Comparison of ENCODE assay signal across 18 cellular contexts in the genomic region with DNA sequence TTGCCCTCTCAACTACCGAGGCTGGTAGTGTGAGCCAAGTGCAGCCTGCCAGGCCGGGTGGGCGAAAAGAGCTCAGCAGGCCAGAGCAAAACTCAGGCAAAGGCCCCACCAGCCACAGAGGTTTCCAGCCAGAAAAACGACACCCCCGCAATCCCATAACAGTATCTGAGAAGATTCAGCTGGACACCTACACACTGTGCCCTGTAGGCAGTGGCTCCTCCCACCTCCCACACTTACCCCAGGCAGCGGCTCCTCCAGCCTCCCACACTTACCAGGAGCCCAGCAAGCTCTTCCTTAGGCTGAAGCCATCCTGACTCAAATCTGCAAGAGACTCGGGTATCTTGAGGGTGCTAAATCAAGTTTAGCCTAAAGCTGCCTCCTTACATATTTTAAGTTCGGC. TPM values are rescaled to one million over a fixed set of nuclear protein-coding genes. Genes with fewer than 3 reads are reported as not detected.
A peak's percentile ranks its signal among the peaks of the same experiment; 100 is the strongest.
DNase-seq lines count a peak whose midpoint lies in the region; ATAC-seq, FAIRE-seq and TF ChIP-seq lines count a peak whose summit lies in the region.
"Had no signal": no experiment of that assay in that cellular context is flagged by ENCODE, and none has a peak within 500 bp of the region (broad histone marks: within the 10 kb centered on the region; RNA-seq: fewer than 3 reads in every experiment).

No MANE protein-coding gene starts in this region.

- CTCF ChIA-PET in activated CD8-positive, alpha-beta T cell treated with anti-CD3 and anti-CD28 coated beads for 36 hours (lab: Charles Lee), result no interaction called here
- CTCF ChIA-PET in activated CD8-positive, alpha-beta T cell treated with anti-CD3 and anti-CD28 coated beads, Interleukin-2, amount 10 ng/mL, durations not matched to agents 7 days and 5 days (lab: Charles Lee), result no interaction called here
- CTCF ChIA-PET in K562 (lab: Yijun Ruan, JAX; ENCODE audit: low intra/inter-chr PET ratio), result no interaction called here

- H3K9me3 ChIP-seq in K562 (replicated peaks; ENCODE audit: control insufficient read depth, insufficient read depth, low read depth, low read length), result no peaks in the 10 kb centered on the region
- H3K9me3 ChIP-seq in adrenal gland (replicated peaks in 1 of 3), result no peaks in the 10 kb centered on the region
- H3K9me3 ChIP-seq in T-helper 17 cell (ENCODE audit: control insufficient read depth, low read length, poor library complexity, severe bottlenecking), result no peaks in the 10 kb centered on the region

- no peak overlapping the region for H3K4me2 ChIP-seq in K562 (ENCODE audit: insufficient read depth, low read length)

- no peak overlapping the region for H3K4me3 Mint-ChIP-seq in activated CD8-positive, alpha-beta T cell treated with anti-CD3 and anti-CD28 coated beads for 36 hours
- no peak overlapping the region for H3K4me3 Mint-ChIP-seq in activated CD8-positive, alpha-beta T cell treated with anti-CD3 and anti-CD28 coated beads, Interleukin-2, amount 10 ng/mL, durations not matched to agents 7 days and 5 days
- no peak overlapping the region for H3K4me3 Mint-ChIP-seq in nephron progenitor cell
- H3K4me3 Mint-ChIP-seq in immature natural killer cell, result no peak overlapping the region
- no peak overlapping the region for H3K4me3 Mint-ChIP-seq in T-helper 17 cell

- H3K9ac ChIP-seq in K562 (ENCODE audit: insufficient read depth in 1 of 2, low read depth in 2 of 2, low read length in 2 of 2), result no peak overlapping the region

- H3K36me3 Mint-ChIP-seq in activated CD8-positive, alpha-beta T cell treated with anti-CD3 and anti-CD28 coated beads for 36 hours (ENCODE audit: low read depth), result no peaks in the 10 kb centered on the region
- H3K36me3 Mint-ChIP-seq in activated CD8-positive, alpha-beta T cell treated with anti-CD3 and anti-CD28 coated beads, Interleukin-2, amount 10 ng/mL, durations not matched to agents 7 days and 5 days (ENCODE audit: low read depth), result no peaks in the 10 kb centered on the region
- peaks cover 29% of the 10 kb centered on the region for H3K36me3 Mint-ChIP-seq in nephron progenitor cell (ENCODE audit: low read depth)
- no peaks in the 10 kb centered on the region for H3K36me3 Mint-ChIP-seq in immature natural killer cell
- peaks cover 5% of the 10 kb centered on the region for H3K36me3 Mint-ChIP-seq in T-helper 17 cell (ENCODE audit: low read depth)

- ATAC-seq in activated CD8-positive, alpha-beta T cell treated with anti-CD3 and anti-CD28 coated beads for 36 hours, result peak; percentile 13
- no peak for ATAC-seq in activated CD8-positive, alpha-beta T cell treated with anti-CD3 and anti-CD28 coated beads, Interleukin-2, amount 10 ng/mL, durations not matched to agents 7 days and 5 days
- ATAC-seq in K562, result peak; percentile 70
- no peak for ATAC-seq in T-helper 17 cell

- no peak for TF ChIP-seq CTCF in activated CD8-positive, alpha-beta T cell treated with anti-CD3 and anti-CD28 coated beads for 36 hours (IDR thresholded peaks at IDR 0.05)
- TF ChIP-seq CTCF in K562 (IDR thresholded peaks at IDR 0.05 in 2 of 3, conservative IDR thresholded peaks at IDR 0.05 in 1 of 3; ENCODE audit: insufficient read depth in 2 of 3, low read depth in 1 of 3, low read length in 3 of 3), result no peak
- no peak for TF ChIP-seq CTCF in nephron progenitor cell (IDR thresholded peaks at IDR 0.05)
- TF ChIP-seq CTCF in adrenal gland (IDR thresholded peaks at IDR 0.05), result no peak

- no peak overlapping the region for H3K27ac Mint-ChIP-seq in activated CD8-positive, alpha-beta T cell treated with anti-CD3 and anti-CD28 coated beads for 36 hours
- no peak overlapping the region for H3K27ac Mint-ChIP-seq in activated CD8-positive, alpha-beta T cell treated with anti-CD3 and anti-CD28 coated beads, Interleukin-2, amount 10 ng/mL, durations not matched to agents 7 days and 5 days
- H3K27ac Mint-ChIP-seq in nephron progenitor cell (peak overlapping the region; percentile 88), immature natural killer cell (no peak overlapping the region), T-helper 17 cell (no peak overlapping the region)

- H3K27me3 ChIP-seq in K562 (ENCODE audit: control insufficient read depth in 2 of 2, insufficient read depth in 2 of 2, low read length in 2 of 2), result peaks cover 20 to 36% of the 10 kb centered on the region in 2 experiments
- no peaks in the 10 kb centered on the region for H3K27me3 ChIP-seq in adrenal gland

- H3K4me1 ChIP-seq in K562 (replicated peaks in 1 of 2; ENCODE audit: control insufficient read depth in 2 of 2, insufficient read depth in 2 of 2, low read length in 2 of 2) (peaks cover 5 to 14% of the 10 kb centered on the region in 2 experiments; a peak in 3 of 5 replicates), adrenal gland (replicated peaks in 1 of 2) (peaks cover 6 to 7% of the 10 kb centered on the region in 2 donors)

- POLR2A ChIA-PET in activated CD8-positive, alpha-beta T cell treated with anti-CD3 and anti-CD28 coated beads for 36 hours (lab: Charles Lee), result interaction anchor here (0.7 kb wide), 1 partner anchor 11 kb away, joined by 3 read pairs; no protein-coding TSS in a partner anchor
- POLR2A ChIA-PET in activated CD8-positive, alpha-beta T cell treated with anti-CD3 and anti-CD28 coated beads, Interleukin-2, amount 10 ng/mL, durations not matched to agents 7 days and 5 days (lab: Charles Lee), result no interaction called here
- POLR2A ChIA-PET in K562 (lab: Yijun Ruan, JAX), result interaction anchor here (1.2 kb wide), 1 partner anchor 15 kb away, joined by 6 read pairs; a partner anchor contains a TSS

- no peaks in the 10 kb centered on the region for H3K27me3 Mint-ChIP-seq in activated CD8-positive, alpha-beta T cell treated with anti-CD3 and anti-CD28 coated beads for 36 hours
- no peaks in the 10 kb centered on the region for H3K27me3 Mint-ChIP-seq in activated CD8-positive, alpha-beta T cell treated with anti-CD3 and anti-CD28 coated beads, Interleukin-2, amount 10 ng/mL, durations not matched to agents 7 days and 5 days (ENCODE audit: low read depth)
- H3K27me3 Mint-ChIP-seq in nephron progenitor cell (ENCODE audit: low read depth, poor library complexity) (peaks cover 7% of the 10 kb centered on the region), immature natural killer cell (ENCODE audit: low read depth in 3 of 3) (peaks cover 8 to 22% (median 10%) of the 10 kb centered on the region in 3 donors), T-helper 17 cell (peaks cover 45% of the 10 kb centered on the region)

- no peak for TF ChIP-seq EP300 in K562 (IDR thresholded peaks at IDR 0.05; ENCODE audit: low read length)

- H3K4me3 ChIP-seq in K562, result no peak overlapping the region
- H3K4me3 ChIP-seq in adrenal gland, result no peak overlapping the region

- no peak overlapping the region for H2AFZ ChIP-seq in K562 (ENCODE audit: low read depth, low read length)

- no peaks in the 10 kb centered on the region for H4K20me1 ChIP-seq in K562 (replicated peaks; ENCODE audit: control insufficient read depth, insufficient read depth, low read length)

- H3K27ac ChIP-seq in K562 (ENCODE audit: extremely low read depth, low read depth, low read length) (no peak overlapping the region), adrenal gland (no peak overlapping the region)
- H3K27ac ChIP-seq: C4-2B had no signal

- H3K9me3 Mint-ChIP-seq in activated CD8-positive, alpha-beta T cell treated with anti-CD3 and anti-CD28 coated beads for 36 hours, result no peaks in the 10 kb centered on the region
- no peaks in the 10 kb centered on the region for H3K9me3 Mint-ChIP-seq in activated CD8-positive, alpha-beta T cell treated with anti-CD3 and anti-CD28 coated beads, Interleukin-2, amount 10 ng/mL, durations not matched to agents 7 days and 5 days (ENCODE audit: insufficient read depth)
- H3K9me3 Mint-ChIP-seq in nephron progenitor cell (peaks cover 16% of the 10 kb centered on the region), immature natural killer cell (no peaks in the 10 kb centered on the region)

- no peaks in the 10 kb centered on the region for H3K9me1 ChIP-seq in K562 (ENCODE audit: control insufficient read depth, insufficient read depth, low read length)

- no peak for TF ChIP-seq POLR2A in K562 (conservative IDR thresholded peaks at IDR 0.05)
- TF ChIP-seq POLR2A in adrenal gland (IDR thresholded peaks at IDR 0.05), result no peak

- FAIRE-seq in K562 (lab: Jason Lieb, UNC), result no peak
- FAIRE-seq: H1, RCC 7860 had no signal

- peaks cover 10% of the 10 kb centered on the region for H3K4me1 Mint-ChIP-seq in activated CD8-positive, alpha-beta T cell treated with anti-CD3 and anti-CD28 coated beads for 36 hours (ENCODE audit: low read depth)
- no peaks in the 10 kb centered on the region for H3K4me1 Mint-ChIP-seq in activated CD8-positive, alpha-beta T cell treated with anti-CD3 and anti-CD28 coated beads, Interleukin-2, amount 10 ng/mL, durations not matched to agents 7 days and 5 days (ENCODE audit: low read depth)
- H3K4me1 Mint-ChIP-seq in nephron progenitor cell, result peaks cover 21% of the 10 kb centered on the region
- peaks cover 4 to 13% of the 10 kb centered on the region in 2 donors for H3K4me1 Mint-ChIP-seq in immature natural killer cell
- H3K4me1 Mint-ChIP-seq in T-helper 17 cell, result peaks cover 3% of the 10 kb centered on the region

- intact Hi-C loops in activated CD8-positive, alpha-beta T cell treated with anti-CD3 and anti-CD28 coated beads for 36 hours (cut with micrococcal nuclease), result no loop called here
- intact Hi-C loops in K562 (cut with micrococcal nuclease), result no loop called here
- intact Hi-C loops in adrenal gland (cut with DNase I), result no loop called here
- intact Hi-C loops in cardiac septum (cut with DNase I), result no loop called here

- WGBS in K562 (ENCODE audit: insufficient coverage, low coverage, missing lambda C conversion rate), result 13% methylated on average over 8 of the region's 8 CpGs
- 80 to 92% (median 85%) methylated on average over 3 to 8 of the region's 8 CpGs for WGBS in adrenal gland, 4 donors

- H3K36me3 ChIP-seq in K562 (ENCODE audit: control insufficient read depth, insufficient read depth, low read length) (no peaks in the 10 kb centered on the region), adrenal gland (replicated peaks in 1 of 2) (no peaks in the 10 kb centered on the region)

- in situ Hi-C loops in K562 (cut with MboI), result no loop called here

- DNase-seq in activated CD8-positive, alpha-beta T cell treated with anti-CD3 and anti-CD28 coated beads for 36 hours, result no peak
- DNase-seq in activated CD8-positive, alpha-beta T cell treated with anti-CD3 and anti-CD28 coated beads, Interleukin-2, amount 10 ng/mL, durations not matched to agents 7 days and 5 days, result no peak
- DNase-seq in K562 (ENCODE audit: extremely low read depth in 1 of 4, low spot score in 3 of 4), result peak in 2 of 4 experiments; percentile 28 to 34
- DNase-seq in nephron progenitor cell, result no peak
- no peak for DNase-seq in adrenal gland
- no peak for DNase-seq in immature natural killer cell
- no peak for DNase-seq in cardiac septum (ENCODE audit: low spot score)
- no peak for DNase-seq in T-helper 17 cell
- DNase-seq: COR-L47, DMS153, EL, Kasumi-1, NCI-H1417, NCI-H2029 treated with DMSO at 0.1 percent for 48 hours, NCI-H510A had no signal

- no peaks in the 10 kb centered on the region for H3K79me2 ChIP-seq in K562 (ENCODE audit: control insufficient read depth, insufficient read depth, low read length)

- TF ChIP-seq RAD21 in K562 (CRISPR knock-in tag; conservative IDR thresholded peaks at IDR 0.05 in 1 of 2, IDR thresholded peaks at IDR 0.05 in 1 of 2), result no peak

- BruUV-seq in K562 (replicated peaks; lab: Mats Ljungman, UMichigan), result no TSS peak

RNA-seq across cellular contexts. Expression of a gene that starts 15.6 kb away (rescaled TPM):
- 10 to 100 TPM; 34.0 to 34.6 TPM for total RNA-seq in activated CD8-positive, alpha-beta T cell treated with anti-CD3 and anti-CD28 coated beads for 36 hours
- total RNA-seq in activated CD8-positive, alpha-beta T cell treated with anti-CD3 and anti-CD28 coated beads, Interleukin-2, amount 10 ng/mL, durations not matched to agents 7 days and 5 days, result 10 to 100 TPM; 31.1 to 32.0 TPM
- 46.2 and 62.9 TPM in 2 replicates for total RNA-seq in K562 (2011; cell fraction: chromatin; rRNA removed; ENCODE audit: low replicate concordance)
- 25.7 and 27.0 TPM in 2 replicates for total RNA-seq in K562 (2011; cell fraction: nucleolus; rRNA removed)
- 33.0 and 41.0 TPM in 2 replicates for total RNA-seq in K562 (2011; cell fraction: nucleoplasm; rRNA removed)
- total RNA-seq in K562 (2014; rRNA removed) (12.8 and 12.9 TPM in 2 replicates), K562 (2014; rRNA removed; fragmentation: Illumina TruSeq; extraction: Trizol) (19.6 and 23.4 TPM in 2 replicates), K562 (2015; rRNA removed; fragmentation: Illumina TruSeq; extraction: Trizol) (19.4 and 19.9 TPM in 2 replicates), K562 (2021) (18.4 and 21.3 TPM in 2 replicates), adrenal gland (10 to 100 TPM; 17.2 to 39.2 (median 30.6) TPM), cardiac septum (8.8 TPM), T-helper 17 cell (10 to 100 TPM; 29.3 to 34.3 TPM)
- polyA plus RNA-seq in K562 (2011; rRNA removed) (21.1 and 28.3 TPM in 2 replicates), K562 (2014; fragmentation: Illumina TruSeq; extraction: Trizol) (19.2 and 21.8 TPM in 2 replicates), K562 (2014; fragmentation: Nextera tagmentation; extraction: Ambion mirVana) (10 to 100 TPM; 54.5 to 55.9 TPM), K562 (2014; rRNA removed) (17.5 and 30.7 TPM in 2 replicates), adrenal gland (10 to 100 TPM; 19.0 to 52.8 (median 39.1) TPM), immature natural killer cell (10 to 100 TPM; 22.0 to 38.5 (median 37.1) TPM)
- 12.3 and 19.7 TPM in 2 replicates for polyA plus RNA-seq in K562 (2011; cell fraction: cytosol; rRNA removed)
- polyA plus RNA-seq in K562 (2011; cell fraction: nucleus; rRNA removed), result 36.1 and 37.8 TPM in 2 replicates
- 19.3 and 26.1 TPM in 2 replicates for polyA plus RNA-seq in K562 (2012)
- 20.6 and 22.0 TPM in 2 replicates for polyA minus RNA-seq in K562 (2011; rRNA and poly(A)+ RNA removed)
- 6.6 and 9.2 TPM in 2 replicates for polyA minus RNA-seq in K562 (2011; cell fraction: cytosol; rRNA and poly(A)+ RNA removed)
- polyA minus RNA-seq in K562 (2011; cell fraction: nucleus; rRNA and poly(A)+ RNA removed), result 12.8 and 15.7 TPM in 2 replicates

Comparison
In these comparisons a context has a peak if more than half of its experiments do, and no peak if none do; other contexts are left out.
1. ATAC-seq: peak in activated CD8-positive, alpha-beta T cell treated with anti-CD3 and anti-CD28 coated beads for 36 hours (single experiment) and K562 (single experiment); none in activated CD8-positive, alpha-beta T cell treated with anti-CD3 and anti-CD28 coated beads, Interleukin-2, amount 10 ng/mL, durations not matched to agents 7 days and 5 days (single experiment) and T-helper 17 cell (single experiment).